In genomic region chr12:42473130-42473529, GRCh38 we compare ENCODE assay signal across 15 cellular contexts.
DNase-seq lines count a peak whose midpoint lies in the region; ATAC-seq and TF ChIP-seq lines count a peak whose summit lies in the region.
"Had no signal": no experiment of that assay in that cellular context is flagged by ENCODE, and none has a peak within 500 bp of the region (broad histone marks: within the 10 kb centered on the region; RNA-seq: fewer than 3 reads in every experiment).

No MANE protein-coding gene starts in this region.

- H3K9me3 Mint-ChIP-seq in naive B cell: no peaks in the 10 kb centered on the region

- no peak for ATAC-seq in naive B cell (ENCODE audit: low read depth in 2 of 2)
- ATAC-seq: HCT116, psoas muscle had no signal

- TF ChIP-seq CTCF in BJ (IDR thresholded peaks at IDR 0.05; ENCODE audit: insufficient read depth, low read depth, low read length): no peak

- H3K27me3 ChIP-seq in BJ (ENCODE audit: control insufficient read depth, insufficient read depth, low read length): no peaks in the 10 kb centered on the region
- H3K27me3 ChIP-seq: BE2C had no signal

- H3K27ac Mint-ChIP-seq in naive B cell: peak overlapping the region; percentile 79 to 94 (median 92)

- no peak overlapping the region for H3K4me3 ChIP-seq in BJ (ENCODE audit: low read depth, low read length)
- H3K4me3 ChIP-seq: psoas muscle had no signal

- H3K36me3 Mint-ChIP-seq in naive B cell: peaks cover 0 to 4% of the 10 kb centered on the region in 2 donors

- CTCF ChIA-PET in BJ (lab: Yijun Ruan, JAX): interaction anchor here (0.6 to 2.6 kb wide), 3 partner anchors 10 to 848 kb away, joined by 3 to 15 read pairs (median 3); no protein-coding TSS in a partner anchor

- TF ChIP-seq POLR2A in erythroblast (IDR thresholded peaks at IDR 0.05; ENCODE audit: low read length): no peak

- DNase-seq in BJ (ENCODE audit: low read depth): peak; percentile 72
- peak; percentile 22 for DNase-seq in LHCN-M2 (ENCODE audit: low read depth)
- DNase-seq in epithelial cell of prostate (ENCODE audit: low read depth, low spot score): peak; percentile 20
- no peak for DNase-seq in naive B cell
- DNase-seq in erythroblast (lab: John Stamatoyannopoulos, UW): no peak
- no peak for DNase-seq in NCI-H1930 (lab: John Stamatoyannopoulos, UW)
- DNase-seq in stimulated activated naive CD4-positive, alpha-beta T cell treated with Interleukin-2 at 50 U/mL for 16 hours (lab: John Stamatoyannopoulos, UW): no peak
- no peak for DNase-seq in KG1 (lab: John Stamatoyannopoulos, UW)
- DNase-seq: activated CD4-positive, alpha-beta T cell treated with anti-CD3 and anti-CD28 coated beads, Interleukin-2, amount 50 U/mL, for 4 hours; BE2C; NCI-H1105; NCI-H526; psoas muscle; Right ventricle myocardium superior had no signal

- H3K27ac ChIP-seq in epithelial cell of prostate: peak overlapping the region; percentile 77
- H3K27ac ChIP-seq: psoas muscle had no signal

- peak overlapping the region in 6 of 8 donors; percentile 26 to 65 (median 61) for H3K4me3 Mint-ChIP-seq in naive B cell

- H3K27me3 Mint-ChIP-seq in naive B cell: no peaks in the 10 kb centered on the region

- H3K36me3 ChIP-seq in BJ (ENCODE audit: control insufficient read depth, insufficient read depth, low read length): peaks cover 8% of the 10 kb centered on the region

- POLR2A ChIA-PET in BJ (lab: Charles Lee): interaction anchor here (0.7 kb wide), 1 partner anchor 92 kb away, joined by 3 read pairs; no protein-coding TSS in a partner anchor

- H3K4me1 Mint-ChIP-seq in naive B cell: peaks cover 61 to 92% (median 76%) of the 10 kb centered on the region in 3 donors

Comparison
In these comparisons a context has a peak if more than half of its experiments do, and no peak if none do; other contexts are left out.
1. DNase-seq: peak in BJ (single experiment), LHCN-M2 (single experiment) and epithelial cell of prostate (single experiment); none in naive B cell (single experiment), erythroblast (0 of 2), NCI-H1930 (0 of 2), stimulated activated naive CD4-positive, alpha-beta T cell treated with Interleukin-2 at 50 U/mL for 16 hours (single experiment) and KG1 (single experiment).